ENCODE assay signal across 21 cellular contexts in the genomic region with DNA sequence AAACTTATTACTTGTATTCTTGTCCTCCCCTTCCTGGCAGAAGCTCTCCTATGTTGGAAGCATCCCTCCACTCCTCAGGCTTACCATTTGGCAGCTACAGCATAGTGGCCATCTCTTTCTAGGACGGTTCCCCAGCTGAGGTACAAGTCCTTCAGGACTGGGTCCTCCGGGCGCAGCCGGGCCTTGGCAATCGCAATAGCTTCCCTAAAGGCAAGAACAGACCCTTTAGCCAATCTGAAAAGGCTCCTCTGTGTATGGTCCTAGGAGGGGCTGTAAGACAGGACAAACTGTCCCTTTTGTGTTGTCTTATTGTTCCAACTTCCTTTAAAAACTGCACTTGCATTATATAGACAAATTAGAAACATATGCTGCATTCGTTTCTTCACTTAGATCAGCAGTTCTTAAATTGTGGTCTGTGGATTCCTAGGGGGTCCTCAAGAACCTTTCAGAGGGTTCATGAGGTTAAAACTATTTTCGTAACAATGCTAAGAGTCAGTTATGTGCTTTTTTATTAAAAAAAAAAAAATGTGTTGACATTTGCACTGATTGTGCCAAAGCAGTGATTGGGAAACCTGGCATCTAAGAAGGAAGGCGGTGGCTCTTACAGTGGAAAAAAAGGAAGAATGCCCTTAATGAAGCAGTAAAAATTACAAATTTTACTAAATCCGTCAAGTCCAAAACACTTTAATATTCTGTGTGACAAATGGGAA. TPM values are rescaled to one million over a fixed set of nuclear protein-coding genes. Genes with fewer than 3 reads are reported as not detected.
DNase-seq lines count a peak whose midpoint lies in the region; ATAC-seq and TF ChIP-seq lines count a peak whose summit lies in the region.
"Had no signal": no experiment of that assay in that cellular context is flagged by ENCODE, and none has a peak within 500 bp of the region (broad histone marks: within the 10 kb centered on the region; RNA-seq: fewer than 3 reads in every experiment).

No MANE protein-coding gene starts in this region.

- TF ChIP-seq POLR2A in tibial nerve (IDR thresholded peaks at IDR 0.05): no peak

- no peak overlapping the region for H3K9ac ChIP-seq in SK-N-MC (ENCODE audit: insufficient read length)

- H3K36me3 ChIP-seq in SK-N-MC (ENCODE audit: insufficient read depth, low read length) (peaks cover 88% of the 10 kb centered on the region), lower lobe of right lung (peaks cover 82% of the 10 kb centered on the region), tibial nerve (peaks cover 0 to 100% (median 17%) of the 10 kb centered on the region in 3 donors)
- H3K36me3 ChIP-seq: uterus had no signal

- TF ChIP-seq CTCF in lower lobe of right lung (IDR thresholded peaks at IDR 0.05) (no peak), tibial nerve (IDR thresholded peaks at IDR 0.05) (no peak)

- H3K4me3 Mint-ChIP-seq in central memory CD8-positive, alpha-beta T cell: no peak overlapping the region
- H3K4me3 Mint-ChIP-seq: activated naive CD4-positive, alpha-beta T cell treated with anti-CD3 and anti-CD28 coated beads, Interleukin-2, amount 50 U/mL, for 24 hours; brain; T-helper 1 cell treated with Interleukin-12 subunit alpha and Interleukin-12 subunit beta and Interleukin-4 antibody, amounts not matched to agents 30 μg/mL and 1 μg/mL, for 36 hours had no signal

- 64 to 73% methylated on average over 9 of the region's 9 CpGs for WGBS in tibial nerve, 2 donors

- no peak for ATAC-seq in central memory CD8-positive, alpha-beta T cell (replicated peaks; ENCODE audit: extremely low read depth, poor library complexity, severe bottlenecking)
- ATAC-seq in lower lobe of right lung (peak; percentile 85 to 87), GM19035 (IDR thresholded peaks at IDR 0.05; ENCODE audit: unreplicated experiment) (no peak), HG03469 (IDR thresholded peaks at IDR 0.05; ENCODE audit: unreplicated experiment) (no peak)

- peaks cover 56% of the 10 kb centered on the region for H3K36me3 Mint-ChIP-seq in central memory CD8-positive, alpha-beta T cell (ENCODE audit: insufficient read depth)

- H3K27me3 Mint-ChIP-seq in central memory CD8-positive, alpha-beta T cell: no peaks in the 10 kb centered on the region
- H3K27me3 Mint-ChIP-seq: activated naive CD4-positive, alpha-beta T cell treated with anti-CD3 and anti-CD28 coated beads, Interleukin-2, amount 50 U/mL, for 24 hours; brain had no signal

- no peaks in the 10 kb centered on the region for H3K27me3 ChIP-seq in lower lobe of right lung (ENCODE audit: low read depth)
- H3K27me3 ChIP-seq in tibial nerve: no peaks in the 10 kb centered on the region
- H3K27me3 ChIP-seq: BE2C, heart right ventricle, SJSA1, uterus had no signal

- H3K27ac ChIP-seq in SK-N-MC (peak overlapping the region; percentile 59), lower lobe of right lung (peak overlapping the region; percentile 70), tibial nerve (peak overlapping the region; percentile 27 to 89 (median 69))
- H3K27ac ChIP-seq: heart right ventricle, SJSA1, uterus had no signal

- H3K4me1 Mint-ChIP-seq in central memory CD8-positive, alpha-beta T cell: no peaks in the 10 kb centered on the region
- H3K4me1 Mint-ChIP-seq: activated naive CD4-positive, alpha-beta T cell treated with anti-CD3 and anti-CD28 coated beads, Interleukin-2, amount 50 U/mL, for 24 hours; brain had no signal

- intact Hi-C loops in lower lobe of right lung (cut with DNase I): no loop called here

- no peaks in the 10 kb centered on the region for H3K9me3 Mint-ChIP-seq in central memory CD8-positive, alpha-beta T cell
- H3K9me3 Mint-ChIP-seq: activated naive CD4-positive, alpha-beta T cell treated with anti-CD3 and anti-CD28 coated beads, Interleukin-2, amount 50 U/mL, for 24 hours; brain; T-helper 1 cell treated with Interleukin-12 subunit alpha and Interleukin-12 subunit beta and Interleukin-4 antibody, amounts not matched to agents 30 μg/mL and 1 μg/mL, for 36 hours had no signal

- DNase-seq in SK-N-MC (ENCODE audit: low read depth, low spot score) (peak; percentile 14), lower lobe of right lung (peak; percentile 75), tibial nerve (ENCODE audit: low spot score in 2 of 2) (peak in 1 of 2 donors; percentile 49), CD1c-positive myeloid dendritic cell (ENCODE audit: extremely low spot score) (no peak)
- DNase-seq in central memory CD8-positive, alpha-beta T cell (ENCODE audit: low spot score in 2 of 2): no peak
- DNase-seq: activated CD4-positive, alpha-beta T cell treated with anti-CD3 and anti-CD28 coated beads for 4 hours; BE2C; DMS79; heart right ventricle; MV-4-11; NCI-H2171 treated with DMSO at 0.1 percent for 48 hours; NCI-H526; stimulated activated CD4-positive, alpha-beta T cell treated with anti-CD3 and anti-CD28 coated beads, Interleukin-12 subunit alpha, Interleukin-12 subunit beta, amount 100 ng/mL, for 4 hours; uterus had no signal

- peak overlapping the region; percentile 49 for H3K27ac Mint-ChIP-seq in central memory CD8-positive, alpha-beta T cell (ENCODE audit: low read depth)
- H3K27ac Mint-ChIP-seq: activated naive CD4-positive, alpha-beta T cell treated with anti-CD3 and anti-CD28 coated beads, Interleukin-2, amount 50 U/mL, for 24 hours; brain; T-helper 1 cell treated with Interleukin-12 subunit alpha and Interleukin-12 subunit beta and Interleukin-4 antibody, amounts not matched to agents 30 μg/mL and 1 μg/mL, for 36 hours had no signal

- H3K4me1 ChIP-seq in lower lobe of right lung (peaks cover 25% of the 10 kb centered on the region), tibial nerve (peaks cover 0 to 26% (median 5%) of the 10 kb centered on the region in 4 donors)
- H3K4me1 ChIP-seq: BE2C, heart right ventricle, SJSA1, uterus had no signal

- H3K9me3 ChIP-seq in SK-N-MC (ENCODE audit: low read depth, low read length) (no peaks in the 10 kb centered on the region), lower lobe of right lung (no peaks in the 10 kb centered on the region), tibial nerve (no peaks in the 10 kb centered on the region)
- H3K9me3 ChIP-seq: BE2C, heart right ventricle, SJSA1, uterus had no signal

- peak overlapping the region; percentile 32; the same call in 1 of the 2 replicates for H3K4me3 ChIP-seq in SK-N-MC
- peak overlapping the region; percentile 17 for H3K4me3 ChIP-seq in lower lobe of right lung
- H3K4me3 ChIP-seq in tibial nerve: no peak overlapping the region
- H3K4me3 ChIP-seq: heart right ventricle, lung, SJSA1, uterus had no signal

- TF ChIP-seq EP300 in tibial nerve (IDR thresholded peaks at IDR 0.05): no peak

RNA-seq across cellular contexts. Expression of gene GEMIN5, which starts 38.7 kb away (rescaled TPM):
- total RNA-seq in lower lobe of right lung (13.4 TPM), tibial nerve (10 to 100 TPM; 17.8 to 20.5 (median 18.8) TPM)

RNA-seq across cellular contexts. Expression of gene CNOT8, which starts 40.8 kb away (rescaled TPM):
- total RNA-seq in lower lobe of right lung: 106 TPM
- total RNA-seq in tibial nerve: 100 to 1,000 TPM in 2 of 4 donors, 10 to 100 TPM in 2; 83.9 to 136 (median 102) TPM

RNA-seq across cellular contexts. Expression of gene MRPL22, which starts 41.6 kb away (rescaled TPM):
- 31.2 TPM for total RNA-seq in lower lobe of right lung
- total RNA-seq in tibial nerve: 10 to 100 TPM; 12.2 to 18.1 (median 14.3) TPM

RNA-seq across cellular contexts. Expression of gene FAXDC2, which starts 48.9 kb away (rescaled TPM):
- total RNA-seq in lower lobe of right lung: 72.7 TPM
- total RNA-seq in tibial nerve: 100 to 1,000 TPM in 1 of 4 donors, 10 to 100 TPM in 3; 57.6 to 154 (median 75.8) TPM

Comparison
In these comparisons a context has a peak if more than half of its experiments do, and no peak if none do; other contexts are left out.
1. DNase-seq: peak in SK-N-MC (single experiment) and lower lobe of right lung (single experiment); none in central memory CD8-positive, alpha-beta T cell (0 of 2) and CD1c-positive myeloid dendritic cell (single experiment).
2. H3K4me3 ChIP-seq: peak in SK-N-MC (single experiment) and lower lobe of right lung (single experiment); none in tibial nerve (0 of 4).
3. ATAC-seq: peak in lower lobe of right lung (2 of 2); none in central memory CD8-positive, alpha-beta T cell (single experiment), GM19035 (single experiment) and HG03469 (single experiment).
4. Peak in every context shown above with its lines, with median percentiles within 50 percentile points of each other: H3K27ac ChIP-seq.